17 cellular contexts compared by ENCODE assay signal in genomic region chr19:45418812-45419211, GRCh38. TPM values are rescaled to one million over a fixed set of nuclear protein-coding genes. Genes with fewer than 3 reads are reported as not detected.
A peak's percentile ranks its signal among the peaks of the same experiment; 100 is the strongest.
DNase-seq lines count a peak whose midpoint lies in the region; ATAC-seq and TF ChIP-seq lines count a peak whose summit lies in the region.
"Had no signal": no experiment of that assay in that cellular context is flagged by ENCODE, and none has a peak within 500 bp of the region (broad histone marks: within the 10 kb centered on the region; RNA-seq: fewer than 3 reads in every experiment).

No MANE protein-coding gene starts in this region.

- H4K20me1 ChIP-seq in Karpas-422 (ENCODE audit: insufficient read depth, low read depth, low read length) (no peaks in the 10 kb centered on the region), SU-DHL-6 (ENCODE audit: low read depth, low read length) (no peaks in the 10 kb centered on the region)

- POLR2A ChIA-PET in activated CD4-positive, alpha-beta memory T cell treated with anti-CD3 and anti-CD28 coated beads, Interleukin-2, amount 10 ng/mL, durations not matched to agents 7 days and 5 days (lab: Charles Lee): no interaction called here
- POLR2A ChIA-PET in activated CD4-positive, alpha-beta memory T cell treated with anti-CD3 and anti-CD28 coated beads for 36 hours (lab: Charles Lee): no interaction called here

- no peaks in the 10 kb centered on the region for H3K27me3 Mint-ChIP-seq in activated CD4-positive, alpha-beta memory T cell treated with anti-CD3 and anti-CD28 coated beads, Interleukin-2, amount 10 ng/mL, durations not matched to agents 7 days and 5 days
- H3K27me3 Mint-ChIP-seq in activated CD4-positive, alpha-beta memory T cell treated with anti-CD3 and anti-CD28 coated beads for 36 hours: no peaks in the 10 kb centered on the region

- H3K4me1 ChIP-seq in Karpas-422 (ENCODE audit: low read length) (peaks cover 33% of the 10 kb centered on the region), trophoblast cell (ENCODE audit: control insufficient read depth in 1 of 2, insufficient read depth in 2 of 2, low read length in 2 of 2) (peaks cover 11 to 16% of the 10 kb centered on the region in 2 experiments)
- H3K4me1 ChIP-seq: colonic mucosa, prostate gland had no signal

- no peak for TF ChIP-seq CTCF in SU-DHL-6 (IDR thresholded peaks at IDR 0.05; ENCODE audit: insufficient read depth, low read length, poor library complexity, severe bottlenecking)
- TF ChIP-seq CTCF in brain microvascular endothelial cell (IDR thresholded peaks at IDR 0.05; ENCODE audit: low read depth, low read length, missing control alignments): no peak

- no peak overlapping the region for H2BK5ac ChIP-seq in trophoblast cell (ENCODE audit: low read depth, low read length, poor library complexity)

- H3F3A ChIP-seq in SU-DHL-6 (ENCODE audit: insufficient read depth): peaks cover 6% of the 10 kb centered on the region

- intact Hi-C loops in activated CD4-positive, alpha-beta memory T cell treated with anti-CD3 and anti-CD28 coated beads for 36 hours (cut with micrococcal nuclease): no loop called here

- H2BK120ac ChIP-seq in trophoblast cell (ENCODE audit: insufficient read depth, low read length, poor library complexity): no peak overlapping the region

- H4K12ac ChIP-seq in trophoblast cell (ENCODE audit: low read depth, low read length): no peak overlapping the region

- H3K4ac ChIP-seq in trophoblast cell (ENCODE audit: low read depth, low read length): no peak overlapping the region

- H2BK12ac ChIP-seq in trophoblast cell (ENCODE audit: low read length): peak overlapping the region; percentile 10

- no peaks in the 10 kb centered on the region for H3K9me3 ChIP-seq in Karpas-422 (ENCODE audit: low read length)
- no peaks in the 10 kb centered on the region for H3K9me3 ChIP-seq in SU-DHL-6 (ENCODE audit: insufficient read depth, low read length)
- H3K9me3 ChIP-seq in trophoblast cell (ENCODE audit: insufficient read depth, low read depth, low read length): no peaks in the 10 kb centered on the region
- H3K9me3 ChIP-seq: ascending aorta, colonic mucosa, prostate gland had no signal

- H3K4me2 ChIP-seq in Karpas-422 (ENCODE audit: low read depth, low read length, poor library complexity, severe bottlenecking): peak overlapping the region; percentile 70
- peak overlapping the region; percentile 40 for H3K4me2 ChIP-seq in SU-DHL-6 (ENCODE audit: low read depth, low read length, poor library complexity, severe bottlenecking)
- no peak overlapping the region for H3K4me2 ChIP-seq in trophoblast cell (ENCODE audit: low read length)
- H3K4me2 ChIP-seq: smooth muscle cell had no signal

- no peak for DNase-seq in activated CD4-positive, alpha-beta memory T cell treated with anti-CD3 and anti-CD28 coated beads, Interleukin-2, amount 10 ng/mL, durations not matched to agents 7 days and 5 days
- DNase-seq in activated CD4-positive, alpha-beta memory T cell treated with anti-CD3 and anti-CD28 coated beads for 36 hours: no peak
- DNase-seq in Karpas-422 (no peak), trophoblast cell (no peak), NCI-H226 (no peak), brain microvascular endothelial cell (no peak)
- DNase-seq: activated CD4-positive, alpha-beta T cell treated with anti-CD3 and anti-CD28 coated beads, Interleukin-2, amount 50 U/mL, for 48 hours; activated effector memory CD4-positive, alpha-beta T cell treated with Interleukin-2 at 50 U/mL for 16 hours; colonic mucosa; erythroblast; NCI-H2081; NCI-H748 treated with DMSO at 0.1 percent for 48 hours had no signal

- H3K27ac Mint-ChIP-seq in activated CD4-positive, alpha-beta memory T cell treated with anti-CD3 and anti-CD28 coated beads, Interleukin-2, amount 10 ng/mL, durations not matched to agents 7 days and 5 days: peak overlapping the region; percentile 67
- H3K27ac Mint-ChIP-seq in activated CD4-positive, alpha-beta memory T cell treated with anti-CD3 and anti-CD28 coated beads for 36 hours: no peak overlapping the region

- H3K27me3 ChIP-seq in Karpas-422 (ENCODE audit: low read length) (no peaks in the 10 kb centered on the region), SU-DHL-6 (ENCODE audit: low read length) (no peaks in the 10 kb centered on the region), trophoblast cell (ENCODE audit: insufficient read depth, low read length) (no peaks in the 10 kb centered on the region), brain microvascular endothelial cell (replicated peaks) (no peaks in the 10 kb centered on the region)
- H3K27me3 ChIP-seq: ascending aorta, colonic mucosa had no signal

- H3K36me3 ChIP-seq in Karpas-422 (ENCODE audit: insufficient read depth, low read length) (peaks cover 11% of the 10 kb centered on the region), SU-DHL-6 (ENCODE audit: low read length) (no peaks in the 10 kb centered on the region), trophoblast cell (ENCODE audit: control insufficient read depth in 1 of 2, insufficient read depth in 2 of 2, low read length in 2 of 2) (peaks cover 19 to 40% of the 10 kb centered on the region in 2 experiments), brain microvascular endothelial cell (replicated peaks) (peaks cover 47% of the 10 kb centered on the region)
- H3K36me3 ChIP-seq: colonic mucosa, prostate gland had no signal

- H3K4me3 ChIP-seq in Karpas-422 (ENCODE audit: low read length) (peak overlapping the region; percentile 57; the same call in 1 of the 2 replicates), SU-DHL-6 (ENCODE audit: insufficient read depth, low read length, poor library complexity, severe bottlenecking) (no peak overlapping the region), trophoblast cell (ENCODE audit: low read depth, low read length) (no peak overlapping the region), brain microvascular endothelial cell (ENCODE audit: low read depth, low read length) (no peak overlapping the region)
- H3K4me3 ChIP-seq: ascending aorta, colonic mucosa, prostate gland, smooth muscle cell had no signal

- peak overlapping the region; percentile 26 for H4K91ac ChIP-seq in trophoblast cell (ENCODE audit: low read depth, low read length)

- peak overlapping the region; percentile 70 for H3K9ac ChIP-seq in Karpas-422 (ENCODE audit: low read length)
- H3K9ac ChIP-seq in SU-DHL-6 (ENCODE audit: low read length): peak overlapping the region; percentile 42; the same call in 1 of the 2 replicates
- H3K9ac ChIP-seq in trophoblast cell (ENCODE audit: low read length): no peak overlapping the region

- H3K23ac ChIP-seq in trophoblast cell (ENCODE audit: low read length): no peak overlapping the region

- no peak overlapping the region for H3K4me3 Mint-ChIP-seq in activated CD4-positive, alpha-beta memory T cell treated with anti-CD3 and anti-CD28 coated beads, Interleukin-2, amount 10 ng/mL, durations not matched to agents 7 days and 5 days
- no peak overlapping the region for H3K4me3 Mint-ChIP-seq in activated CD4-positive, alpha-beta memory T cell treated with anti-CD3 and anti-CD28 coated beads for 36 hours

- H3K9me3 Mint-ChIP-seq in activated CD4-positive, alpha-beta memory T cell treated with anti-CD3 and anti-CD28 coated beads, Interleukin-2, amount 10 ng/mL, durations not matched to agents 7 days and 5 days: no peaks in the 10 kb centered on the region
- no peaks in the 10 kb centered on the region for H3K9me3 Mint-ChIP-seq in activated CD4-positive, alpha-beta memory T cell treated with anti-CD3 and anti-CD28 coated beads for 36 hours

- peaks cover 50% of the 10 kb centered on the region for H3K4me1 Mint-ChIP-seq in activated CD4-positive, alpha-beta memory T cell treated with anti-CD3 and anti-CD28 coated beads, Interleukin-2, amount 10 ng/mL, durations not matched to agents 7 days and 5 days
- peaks cover 30% of the 10 kb centered on the region for H3K4me1 Mint-ChIP-seq in activated CD4-positive, alpha-beta memory T cell treated with anti-CD3 and anti-CD28 coated beads for 36 hours (ENCODE audit: low read depth)

- CTCF ChIA-PET in activated CD4-positive, alpha-beta memory T cell treated with anti-CD3 and anti-CD28 coated beads, Interleukin-2, amount 10 ng/mL, durations not matched to agents 7 days and 5 days (lab: Charles Lee): no interaction called here
- CTCF ChIA-PET in activated CD4-positive, alpha-beta memory T cell treated with anti-CD3 and anti-CD28 coated beads for 36 hours (lab: Charles Lee): no interaction called here

- H3K27ac ChIP-seq in Karpas-422 (ENCODE audit: low read length): peak overlapping the region; percentile 87
- H3K27ac ChIP-seq in SU-DHL-6 (ENCODE audit: low read depth, low read length): peak overlapping the region; percentile 75
- H3K27ac ChIP-seq in trophoblast cell (ENCODE audit: low read depth, low read length): peak overlapping the region; percentile 75
- no peak overlapping the region for H3K27ac ChIP-seq in brain microvascular endothelial cell
- H3K27ac ChIP-seq: ascending aorta, colonic mucosa, prostate gland had no signal

- in situ Hi-C loops in brain microvascular endothelial cell (cut with HindIII; ENCODE audit: low pct_ligation_motif_present, low sequenced_read_pairs): no loop called here

- H2AK5ac ChIP-seq in trophoblast cell (ENCODE audit: low read length): no peak overlapping the region

- peaks cover 46% of the 10 kb centered on the region for H3K36me3 Mint-ChIP-seq in activated CD4-positive, alpha-beta memory T cell treated with anti-CD3 and anti-CD28 coated beads, Interleukin-2, amount 10 ng/mL, durations not matched to agents 7 days and 5 days (ENCODE audit: low read depth)
- H3K36me3 Mint-ChIP-seq in activated CD4-positive, alpha-beta memory T cell treated with anti-CD3 and anti-CD28 coated beads for 36 hours: peaks cover 21% of the 10 kb centered on the region

- H4K8ac ChIP-seq in trophoblast cell (ENCODE audit: low read depth, low read length): no peak overlapping the region

- no peak overlapping the region for H3K14ac ChIP-seq in trophoblast cell (ENCODE audit: low read length)

- no CpG with 5 or more reads among the region's 8 CpGs for WGBS in trophoblast cell (ENCODE audit: extremely low coverage, insufficient coverage, insufficient read length)

- H3K79me2 ChIP-seq in Karpas-422 (ENCODE audit: low read length) (peaks cover 14% of the 10 kb centered on the region), SU-DHL-6 (ENCODE audit: insufficient read depth, low read length) (no peaks in the 10 kb centered on the region), trophoblast cell (ENCODE audit: control insufficient read depth, insufficient read depth, low read length, poor library complexity) (peaks cover 4% of the 10 kb centered on the region)

- H3K9me2 ChIP-seq in Karpas-422 (replicated peaks; ENCODE audit: insufficient read depth, low read length) (no peaks in the 10 kb centered on the region), SU-DHL-6 (replicated peaks; ENCODE audit: insufficient read depth, low read length) (no peaks in the 10 kb centered on the region)

- H3K79me1 ChIP-seq in trophoblast cell (ENCODE audit: low read length): peaks cover 8% of the 10 kb centered on the region

- no peak for ATAC-seq in HG02884 (IDR thresholded peaks at IDR 0.05; ENCODE audit: unreplicated experiment)

- no peak overlapping the region for H3K18ac ChIP-seq in trophoblast cell (ENCODE audit: low read length)

- H2AFZ ChIP-seq in Karpas-422 (ENCODE audit: low read length) (no peak overlapping the region), SU-DHL-6 (ENCODE audit: low read depth, low read length, severe bottlenecking) (no peak overlapping the region), trophoblast cell (ENCODE audit: insufficient read depth, low read length, poor library complexity) (no peak overlapping the region)

RNA-seq across cellular contexts. Expression of gene ERCC1, which starts 4.9 kb away (rescaled TPM):
- total RNA-seq in activated CD4-positive, alpha-beta memory T cell treated with anti-CD3 and anti-CD28 coated beads, Interleukin-2, amount 10 ng/mL, durations not matched to agents 7 days and 5 days: 10 to 100 TPM; 59.8 to 60.6 TPM
- total RNA-seq in activated CD4-positive, alpha-beta memory T cell treated with anti-CD3 and anti-CD28 coated beads for 36 hours: 10 to 100 TPM; 59.4 to 59.7 TPM
- 121 and 175 TPM in 2 replicates for total RNA-seq in Karpas-422 (2014; rRNA removed; shearing (Covaris generic); ENCODE audit: low replicate concordance)
- polyA plus RNA-seq in trophoblast cell (2013): 56.9 and 58.5 TPM in 2 replicates

RNA-seq across cellular contexts. Expression of gene POLR1G, which starts 12.4 kb away (rescaled TPM):
- total RNA-seq in activated CD4-positive, alpha-beta memory T cell treated with anti-CD3 and anti-CD28 coated beads, Interleukin-2, amount 10 ng/mL, durations not matched to agents 7 days and 5 days: 1 to 10 TPM; 3.6 to 3.8 TPM
- total RNA-seq in activated CD4-positive, alpha-beta memory T cell treated with anti-CD3 and anti-CD28 coated beads for 36 hours: 10 to 100 TPM; 11.1 to 12.6 TPM
- total RNA-seq in Karpas-422 (2014; rRNA removed; shearing (Covaris generic); ENCODE audit: low replicate concordance): 6.6 and 10.5 TPM in 2 replicates
- polyA plus RNA-seq in trophoblast cell (2013): 10.8 and 11.1 TPM in 2 replicates

RNA-seq across cellular contexts. Expression of gene PPP1R13L, which starts 13.9 kb away (rescaled TPM):
- 10 to 100 TPM; 13.0 to 18.9 TPM for total RNA-seq in activated CD4-positive, alpha-beta memory T cell treated with anti-CD3 and anti-CD28 coated beads, Interleukin-2, amount 10 ng/mL, durations not matched to agents 7 days and 5 days
- 1 to 10 TPM; 8.1 to 9.2 TPM for total RNA-seq in activated CD4-positive, alpha-beta memory T cell treated with anti-CD3 and anti-CD28 coated beads for 36 hours
- total RNA-seq in Karpas-422 (2014; rRNA removed; shearing (Covaris generic); ENCODE audit: low replicate concordance): 1.0 and 1.1 TPM in 2 replicates
- 190 TPM in 2 replicates for polyA plus RNA-seq in trophoblast cell (2013)

RNA-seq across cellular contexts. Expression of gene ERCC2, which starts 48.4 kb away (rescaled TPM):
- total RNA-seq in activated CD4-positive, alpha-beta memory T cell treated with anti-CD3 and anti-CD28 coated beads, Interleukin-2, amount 10 ng/mL, durations not matched to agents 7 days and 5 days: 10 to 100 TPM; 19.0 to 20.0 TPM
- total RNA-seq in activated CD4-positive, alpha-beta memory T cell treated with anti-CD3 and anti-CD28 coated beads for 36 hours: 10 to 100 TPM; 27.2 to 27.4 TPM
- total RNA-seq in Karpas-422 (2014; rRNA removed; shearing (Covaris generic); ENCODE audit: low replicate concordance): 15.4 and 23.4 TPM in 2 replicates
- 28.2 and 30.2 TPM in 2 replicates for polyA plus RNA-seq in trophoblast cell (2013)

RNA-seq across cellular contexts. Expression of gene FOSB, which starts 49.0 kb away (rescaled TPM):
- total RNA-seq in activated CD4-positive, alpha-beta memory T cell treated with anti-CD3 and anti-CD28 coated beads, Interleukin-2, amount 10 ng/mL, durations not matched to agents 7 days and 5 days: 10 to 100 TPM; 15.3 to 16.1 TPM
- total RNA-seq in activated CD4-positive, alpha-beta memory T cell treated with anti-CD3 and anti-CD28 coated beads for 36 hours: 1 to 10 TPM; 3.7 to 5.9 TPM
- 2.5 and 4.0 TPM in 2 replicates for total RNA-seq in Karpas-422 (2014; rRNA removed; shearing (Covaris generic); ENCODE audit: low replicate concordance)
- polyA plus RNA-seq in trophoblast cell (2013): 37.2 and 40.1 TPM in 2 replicates
